In genomic region chr3:138945646-138946553, GRCh38 we compare ENCODE assay signal across 8 cellular contexts. TPM values are rescaled to one million over a fixed set of nuclear protein-coding genes. Genes with fewer than 3 reads are reported as not detected.
A peak's percentile ranks its signal among the peaks of the same experiment; 100 is the strongest.
DNase-seq lines count a peak whose midpoint lies in the region; ATAC-seq and TF ChIP-seq lines count a peak whose summit lies in the region.

No MANE protein-coding gene starts in this region.

- no peak for ATAC-seq in HG03045 (IDR thresholded peaks at IDR 0.05; ENCODE audit: unreplicated experiment)
- no peak for ATAC-seq in GM19452 (IDR thresholded peaks at IDR 0.05; ENCODE audit: unreplicated experiment)

- H2BK5ac ChIP-seq in mesenchymal stem cell (ENCODE audit: low read depth, low read length, poor library complexity, severe bottlenecking): no peak overlapping the region

- H4K91ac ChIP-seq in mesenchymal stem cell (ENCODE audit: low read length): peak overlapping the region; percentile 19

- H3K27me3 ChIP-seq in mesenchymal stem cell (ENCODE audit: control insufficient read depth in 1 of 2, insufficient read depth in 1 of 2, low read length in 2 of 2): peaks cover 92 to 97% of the 10 kb centered on the region in 2 experiments

- H3K9me3 ChIP-seq in mesenchymal stem cell (ENCODE audit: control insufficient read depth, low read length): no peaks in the 10 kb centered on the region

- no peak overlapping the region for H2BK15ac ChIP-seq in mesenchymal stem cell (ENCODE audit: low read depth, poor library complexity, severe bottlenecking)

- H3K4me3 ChIP-seq in choroid plexus epithelial cell (ENCODE audit: low read depth, low read length): peak overlapping the region; percentile 50
- peak overlapping the region; percentile 48 to 59 for H3K4me3 ChIP-seq in mesenchymal stem cell (ENCODE audit: insufficient read depth in 1 of 2, low read depth in 1 of 2, low read length in 2 of 2)

- peak; percentile 35 for TF ChIP-seq CTCF in choroid plexus epithelial cell (conservative IDR thresholded peaks at IDR 0.05; ENCODE audit: low read depth, low read length)

- peaks cover 46% of the 10 kb centered on the region for H3K4me1 ChIP-seq in mesenchymal stem cell (ENCODE audit: control insufficient read depth, insufficient read depth, low read depth, low read length)

- no peak overlapping the region for H3K18ac ChIP-seq in mesenchymal stem cell (ENCODE audit: low read depth in 1 of 2, low read length in 2 of 2)

- DNase-seq in NCI-H345 (lab: John Stamatoyannopoulos, UW): peak; percentile 18
- no peak for DNase-seq in NCI-H345 treated with DMSO at 0.1 percent for 48 hours (lab: John Stamatoyannopoulos, UW; ENCODE audit: unreplicated experiment)
- DNase-seq in NCI-H226: peak; percentile 16
- peak; percentile 46 for DNase-seq in choroid plexus epithelial cell (ENCODE audit: low read depth)
- no peak for DNase-seq in mesenchymal stem cell
- no peak for DNase-seq in HPDE6-E6E7 (ENCODE audit: extremely low spot score)

- H2BK120ac ChIP-seq in mesenchymal stem cell (ENCODE audit: low read depth, low read length): no peak overlapping the region

- peaks cover 0 to 3% of the 10 kb centered on the region in 2 experiments for H3K36me3 ChIP-seq in mesenchymal stem cell (ENCODE audit: control insufficient read depth in 1 of 2, insufficient read depth in 2 of 2, low read depth in 1 of 2, low read length in 2 of 2)

- H2AK5ac ChIP-seq in mesenchymal stem cell (ENCODE audit: low read length, severe bottlenecking): no peak overlapping the region

- no peak overlapping the region for H2AFZ ChIP-seq in mesenchymal stem cell (ENCODE audit: low read depth, low read length)

- no peak overlapping the region for H3K9ac ChIP-seq in mesenchymal stem cell (ENCODE audit: low read length)

- H2BK12ac ChIP-seq in mesenchymal stem cell (ENCODE audit: low read length in 2 of 2): no peak overlapping the region

- no peak overlapping the region for H4K8ac ChIP-seq in mesenchymal stem cell (ENCODE audit: low read length)

- H3K79me1 ChIP-seq in mesenchymal stem cell (replicated peaks; ENCODE audit: low read length, poor library complexity, severe bottlenecking): no peaks in the 10 kb centered on the region

- WGBS in mesenchymal stem cell: 2% methylated on average over 81 of the region's 114 CpGs

- no peak overlapping the region for H3K14ac ChIP-seq in mesenchymal stem cell (ENCODE audit: low read length in 2 of 2)

- no peak overlapping the region for H3K27ac ChIP-seq in mesenchymal stem cell (ENCODE audit: low read length, poor library complexity, severe bottlenecking)

- H3K23ac ChIP-seq in mesenchymal stem cell (ENCODE audit: low read length in 2 of 2): peak overlapping the region in 1 of 2 experiments; percentile 32

- H3K4me2 ChIP-seq in mesenchymal stem cell (ENCODE audit: low read length, poor library complexity, severe bottlenecking): peak overlapping the region; percentile 70

- H3K4ac ChIP-seq in mesenchymal stem cell (ENCODE audit: low read depth in 1 of 2, low read length in 2 of 2): no peak overlapping the region

RNA-seq across cellular contexts. Expression of gene FOXL2, which starts 1.0 kb away (rescaled TPM):
- polyA plus RNA-seq in mesenchymal stem cell (2013, experiment 1 of 2): 0.07 TPM
- not detected for polyA plus RNA-seq in mesenchymal stem cell (2013, experiment 2 of 2)

RNA-seq across cellular contexts. Expression of gene FOXL2NB, which starts 1.1 kb away (rescaled TPM):
- not detected for polyA plus RNA-seq in mesenchymal stem cell (2013, experiment 1 of 2)
- 0.04 TPM for polyA plus RNA-seq in mesenchymal stem cell (2013, experiment 2 of 2)

Comparison
In these comparisons a context has a peak if more than half of its experiments do, and no peak if none do; other contexts are left out.
1. DNase-seq: peak in NCI-H345 (single experiment), NCI-H226 (single experiment) and choroid plexus epithelial cell (single experiment); none in NCI-H345 treated with DMSO at 0.1 percent for 48 hours (single experiment), mesenchymal stem cell (single experiment) and HPDE6-E6E7 (single experiment).